17 cellular contexts compared by ENCODE assay signal in genomic region chr7:150620617-150621371, GRCh38. TPM values are rescaled to one million over a fixed set of nuclear protein-coding genes. Genes with fewer than 3 reads are reported as not detected.
DNase-seq lines count a peak whose midpoint lies in the region; ATAC-seq and TF ChIP-seq lines count a peak whose summit lies in the region.
"Had no signal": no experiment of that assay in that cellular context is flagged by ENCODE, and none has a peak within 500 bp of the region (broad histone marks: within the 10 kb centered on the region; RNA-seq: fewer than 3 reads in every experiment).

No MANE protein-coding gene starts in this region.

- no peaks in the 10 kb centered on the region for H3K27me3 ChIP-seq in lower lobe of right lung (ENCODE audit: low read depth)
- H3K27me3 ChIP-seq: pancreas, upper lobe of right lung had no signal

- H3K4me3 Mint-ChIP-seq in activated CD4-positive, alpha-beta T cell treated with anti-CD3 and anti-CD28 coated beads, Interleukin-2, amount 10 ng/mL, durations not matched to agents 7 days and 5 days: peak overlapping the region; percentile 28
- H3K4me3 Mint-ChIP-seq in effector memory CD8-positive, alpha-beta T cell: no peak overlapping the region

- H3K36me3 ChIP-seq in lower lobe of right lung: no peaks in the 10 kb centered on the region
- H3K36me3 ChIP-seq: pancreas, upper lobe of right lung had no signal

- H3K27ac Mint-ChIP-seq in activated CD4-positive, alpha-beta T cell treated with anti-CD3 and anti-CD28 coated beads, Interleukin-2, amount 10 ng/mL, durations not matched to agents 7 days and 5 days: peak overlapping the region; percentile 74
- H3K27ac Mint-ChIP-seq in effector memory CD8-positive, alpha-beta T cell: peak overlapping the region; percentile 59 to 65

- POLR2A ChIA-PET in activated CD4-positive, alpha-beta T cell treated with anti-CD3 and anti-CD28 coated beads, Interleukin-2, amount 10 ng/mL, durations not matched to agents 7 days and 5 days (lab: Charles Lee): interaction anchor here (0.8 to 1.0 kb wide), 2 partner anchors 54 to 105 kb away, joined by 3 read pairs; partner anchors contain the start of gene GIMAP4

- peaks cover 68% of the 10 kb centered on the region for H3K4me1 Mint-ChIP-seq in activated CD4-positive, alpha-beta T cell treated with anti-CD3 and anti-CD28 coated beads, Interleukin-2, amount 10 ng/mL, durations not matched to agents 7 days and 5 days
- peaks cover 19 to 44% of the 10 kb centered on the region in 2 donors for H3K4me1 Mint-ChIP-seq in effector memory CD8-positive, alpha-beta T cell (ENCODE audit: low read depth in 2 of 2)

- DNase-seq in activated CD4-positive, alpha-beta T cell treated with anti-CD3 and anti-CD28 coated beads, Interleukin-2, amount 10 ng/mL, durations not matched to agents 7 days and 5 days: no peak
- no peak for DNase-seq in activated CD4-positive, alpha-beta T cell treated with anti-CD3 and anti-CD28 coated beads, Interleukin-2, amount 50 U/mL, for 48 hours
- no peak for DNase-seq in effector memory CD8-positive, alpha-beta T cell
- no peak for DNase-seq in lower lobe of right lung
- DNase-seq: activated CD4-positive, alpha-beta T cell treated with anti-CD3 and anti-CD28 coated beads for 1 hour; cortex of kidney; NCI-H2171 treated with DMSO at 0.1 percent for 48 hours; pancreas; stimulated activated CD8-positive, alpha-beta memory T cell treated with anti-CD3 and anti-CD28 coated beads, Interleukin-4, amount 100 ng/mL, for 48 hours; upper lobe of right lung had no signal

- no peaks in the 10 kb centered on the region for H3K9me3 ChIP-seq in lower lobe of right lung
- H3K9me3 ChIP-seq: pancreas, upper lobe of right lung had no signal

- H3K4me3 ChIP-seq in lower lobe of right lung: no peak overlapping the region
- H3K4me3 ChIP-seq: pancreas, SK-N-MC, upper lobe of right lung had no signal

- no peaks in the 10 kb centered on the region for H3K27me3 Mint-ChIP-seq in activated CD4-positive, alpha-beta T cell treated with anti-CD3 and anti-CD28 coated beads, Interleukin-2, amount 10 ng/mL, durations not matched to agents 7 days and 5 days
- no peaks in the 10 kb centered on the region for H3K27me3 Mint-ChIP-seq in effector memory CD8-positive, alpha-beta T cell

- H3K36me3 Mint-ChIP-seq in activated CD4-positive, alpha-beta T cell treated with anti-CD3 and anti-CD28 coated beads, Interleukin-2, amount 10 ng/mL, durations not matched to agents 7 days and 5 days (ENCODE audit: low read depth): peaks cover 51% of the 10 kb centered on the region
- peaks cover 3% of the 10 kb centered on the region for H3K36me3 Mint-ChIP-seq in effector memory CD8-positive, alpha-beta T cell (ENCODE audit: insufficient read depth)

- no peak overlapping the region for H3K27ac ChIP-seq in lower lobe of right lung
- H3K27ac ChIP-seq: pancreas, SK-N-MC, upper lobe of right lung had no signal

- CTCF ChIA-PET in activated CD4-positive, alpha-beta T cell treated with anti-CD3 and anti-CD28 coated beads, Interleukin-2, amount 10 ng/mL, durations not matched to agents 7 days and 5 days (lab: Charles Lee): interaction anchor here (0.9 to 2.4 kb wide), 7 partner anchors 11 to 172 kb away, joined by 3 to 8 read pairs (median 3); no protein-coding TSS in a partner anchor

- H3K9me3 Mint-ChIP-seq in activated CD4-positive, alpha-beta T cell treated with anti-CD3 and anti-CD28 coated beads, Interleukin-2, amount 10 ng/mL, durations not matched to agents 7 days and 5 days: peaks cover 37% of the 10 kb centered on the region
- no peaks in the 10 kb centered on the region for H3K9me3 Mint-ChIP-seq in effector memory CD8-positive, alpha-beta T cell

- ATAC-seq in GM19397 (IDR thresholded peaks at IDR 0.05; ENCODE audit: unreplicated experiment) (peak; percentile 35), HG03354 (IDR thresholded peaks at IDR 0.05; ENCODE audit: poor library complexity, severe bottlenecking, unreplicated experiment) (peak; percentile 57), GM18517 (IDR thresholded peaks at IDR 0.05; ENCODE audit: unreplicated experiment) (no peak), HG02938 (IDR thresholded peaks at IDR 0.05; ENCODE audit: unreplicated experiment) (no peak), lower lobe of right lung (no peak)
- no peak for ATAC-seq in effector memory CD8-positive, alpha-beta T cell (replicated peaks)
- ATAC-seq: pancreas, upper lobe of right lung had no signal

- no peak for TF ChIP-seq CTCF in lower lobe of right lung (IDR thresholded peaks at IDR 0.05)

- peaks cover under 1% of the 10 kb centered on the region for H3K4me1 ChIP-seq in lower lobe of right lung
- H3K4me1 ChIP-seq: pancreas, upper lobe of right lung had no signal

- intact Hi-C loops in lower lobe of right lung (cut with DNase I): no loop called here

RNA-seq across cellular contexts. Expression of gene GIMAP6, which starts 11.4 kb away (rescaled TPM):
- 100 to 1,000 TPM; 105 to 109 TPM for total RNA-seq in activated CD4-positive, alpha-beta T cell treated with anti-CD3 and anti-CD28 coated beads, Interleukin-2, amount 10 ng/mL, durations not matched to agents 7 days and 5 days
- total RNA-seq in lower lobe of right lung: 69.3 TPM
- total RNA-seq: A673 had no signal

RNA-seq across cellular contexts. Expression of gene GIMAP4, which starts 53.6 kb away (rescaled TPM):
- total RNA-seq in activated CD4-positive, alpha-beta T cell treated with anti-CD3 and anti-CD28 coated beads, Interleukin-2, amount 10 ng/mL, durations not matched to agents 7 days and 5 days: 100 to 1,000 TPM; 311 to 335 TPM
- total RNA-seq in lower lobe of right lung: 95.7 TPM
- total RNA-seq: A673, M059J had no signal

Comparison
In these comparisons a context has a peak if more than half of its experiments do, and no peak if none do; other contexts are left out.
1. ATAC-seq: peak in GM19397 (single experiment) and HG03354 (single experiment); none in effector memory CD8-positive, alpha-beta T cell (single experiment), GM18517 (single experiment), HG02938 (single experiment) and lower lobe of right lung (0 of 2).